Comparison of ENCODE assay signal across 1 cellular context in genomic region chr13:50125556-50126377, GRCh38.
A peak's percentile ranks its signal among the peaks of the same experiment; 100 is the strongest.
TF ChIP-seq lines count a peak whose summit lies in the region.

No MANE protein-coding gene starts in this region.

TF ChIP-seq in WTC11, 78 proteins besides CTCF, POLR2A, EP300 and RAD21 (continued from another document):
- TF ChIP-seq FOXP4 (CRISPR knock-in tag; IDR thresholded peaks at IDR 0.05) (0 out of 2 replicates have a peak, but pooled peaks have one; percentile 65), IRF1 (CRISPR knock-in tag; IDR thresholded peaks at IDR 0.05) (no peak), NR3C1 (CRISPR knock-in tag; conservative IDR thresholded peaks at IDR 0.05; ENCODE audit: low read depth) (no peak), ZNF423 (CRISPR knock-in tag; IDR thresholded peaks at IDR 0.05) (peak; percentile 25; the same call in 1 of the 2 replicates), ZNF219 (CRISPR knock-in tag; IDR thresholded peaks at IDR 0.05; ENCODE audit: borderline replicate concordance) (0 out of 2 replicates have a peak, but pooled peaks have one; percentile 16), E2F4 (CRISPR knock-in tag; IDR thresholded peaks at IDR 0.05; ENCODE audit: borderline replicate concordance, low read depth) (no peak), MAX (CRISPR knock-in tag; IDR thresholded peaks at IDR 0.05) (peak; percentile 73; the same call in 1 of the 2 replicates), USF1 (CRISPR knock-in tag; IDR thresholded peaks at IDR 0.05) (peak; percentile 56)
